ENCODE assay signal across 8 cellular contexts in genomic region chr17:34254651-34255380, GRCh38. TPM values are rescaled to one million over a fixed set of nuclear protein-coding genes. Genes with fewer than 3 reads are reported as not detected.
DNase-seq lines count a peak whose midpoint lies in the region; ATAC-seq, FAIRE-seq and TF ChIP-seq lines count a peak whose summit lies in the region.

Gene CCL2, plus strand, starts transcription at chr17:34255285. Its CDS starts 65 bp downstream, at chr17:34255350.

- H3K4me1 ChIP-seq in endothelial cell of umbilical vein (ENCODE audit: control insufficient read depth, extremely low read depth, insufficient read depth, low read length), result peaks cover 78% of the 10 kb centered on the region
- peaks cover 30% of the 10 kb centered on the region for H3K4me1 ChIP-seq in mesendoderm (ENCODE audit: control insufficient read depth, low read depth, low read length)
- H3K4me1 ChIP-seq in vagina, result peaks cover 67% of the 10 kb centered on the region

- CTCF ChIA-PET in endothelial cell of umbilical vein (lab: Charles Lee), result interaction anchor here (1.0 to 3.7 kb wide), 8 partner anchors 15 to 107 kb away, joined by 3 to 19 read pairs (median 5); partner anchors contain the start of gene CCL7

- no peak for TF ChIP-seq POLR2A in endothelial cell of umbilical vein (IDR thresholded peaks at IDR 0.05; ENCODE audit: low read depth, low read length)
- peak in 1 of 2 donors; percentile 51 for TF ChIP-seq POLR2A in vagina (IDR thresholded peaks at IDR 0.05)

- no peak within 1 kb of the TSS for H2BK15ac ChIP-seq in mesendoderm (replicated peaks; ENCODE audit: low read depth)

- intact Hi-C loops in endothelial cell of umbilical vein (cut with micrococcal nuclease) (loop anchor here (1.0 to 10.0 kb wide), 9 partner anchors 14 to 1177 kb away; partner anchors contain the start of genes SLFN11, SLFN12 and SLFN5), vagina (cut with DNase I) (loop anchor here (2.0 kb wide), 1 partner anchor 58 kb away; no protein-coding TSS in a partner anchor)

- peak within 1 kb of the TSS; percentile 61 for H2AK5ac ChIP-seq in mesendoderm (ENCODE audit: low read length)

- ATAC-seq in GM21528 (IDR thresholded peaks at IDR 0.05; ENCODE audit: low FRiP score, unreplicated experiment) (no peak), GM18502 (IDR thresholded peaks at IDR 0.05; ENCODE audit: poor library complexity, unreplicated experiment) (no peak)

- peak within 1 kb of the TSS; percentile 82 for H2BK120ac ChIP-seq in mesendoderm (ENCODE audit: low read depth, low read length)

- H3K4me2 ChIP-seq in endothelial cell of umbilical vein (ENCODE audit: insufficient read depth, low read length), result peak within 1 kb of the TSS; percentile 55
- peak within 1 kb of the TSS; percentile 79 for H3K4me2 ChIP-seq in mesendoderm (ENCODE audit: low read length)

- dilution Hi-C loops in endothelial cell of umbilical vein (cut with MboI; ENCODE audit: extremely low pct_ligation_motif_present, low sequenced_read_pairs), result no loop called here

- no peak within 1 kb of the TSS for H4K8ac ChIP-seq in mesendoderm (ENCODE audit: low read depth, low read length)

- H3K9me1 ChIP-seq in endothelial cell of umbilical vein (replicated peaks; ENCODE audit: control insufficient read depth, extremely low read depth, insufficient read depth, low read length), result no peaks in the 10 kb centered on the region

- peak within 1 kb of the TSS; percentile 18 for H2AFZ ChIP-seq in endothelial cell of umbilical vein (ENCODE audit: low read depth, low read length)

- FAIRE-seq in endothelial cell of umbilical vein (lab: Jason Lieb, UNC), result peak; percentile 81

- whole genome bisulfite sequencing in mesendoderm (ENCODE audit: extremely low coverage, insufficient coverage, low lambda C conversion rate), result no CpG with 5 or more reads among the region's 11 CpGs

- peak within 1 kb of the TSS; percentile 88 for H3K56ac ChIP-seq in mesendoderm (ENCODE audit: low read length)

- POLR2A ChIA-PET in endothelial cell of umbilical vein (lab: Charles Lee), result interaction anchor here (1.2 to 2.8 kb wide), 5 partner anchors 12 to 21 kb away, joined by 4 to 16 read pairs (median 6); no protein-coding TSS in a partner anchor

- TF ChIP-seq CTCF in endothelial cell of umbilical vein (IDR thresholded peaks at IDR 0.05; ENCODE audit: extremely low read depth in 1 of 2, insufficient read depth in 1 of 2, low read depth in 1 of 2, low read length in 2 of 2), result no peak
- no peak for TF ChIP-seq CTCF in vagina (IDR thresholded peaks at IDR 0.05)

- H3K27ac ChIP-seq in endothelial cell of umbilical vein (ENCODE audit: insufficient read depth, low read depth, low read length) (peak within 1 kb of the TSS; percentile 96), mesendoderm (ENCODE audit: low read depth, low read length) (peak within 1 kb of the TSS; percentile 90), vagina (peak within 1 kb of the TSS; percentile 84)

- peak within 1 kb of the TSS in 2 of 3 experiments; percentile 43 to 46 for H3K4me3 ChIP-seq in endothelial cell of umbilical vein (replicated peaks in 1 of 3; ENCODE audit: insufficient read depth in 1 of 3, low read depth in 1 of 3, low read length in 3 of 3)
- H3K4me3 ChIP-seq in mesendoderm (ENCODE audit: low read length), result peak within 1 kb of the TSS; percentile 44
- peak within 1 kb of the TSS; percentile 38 to 42 for H3K4me3 ChIP-seq in vagina

- H3K9ac ChIP-seq in endothelial cell of umbilical vein (replicated peaks; ENCODE audit: extremely low read depth, insufficient read depth, low read length) (peak within 1 kb of the TSS; percentile 83), mesendoderm (ENCODE audit: low read length) (peak within 1 kb of the TSS; percentile 87)

- H3K9me3 ChIP-seq in endothelial cell of umbilical vein (replicated peaks; ENCODE audit: control insufficient read depth, insufficient read depth, low read length) (no peaks in the 10 kb centered on the region), vagina (no peaks in the 10 kb centered on the region)

- DNase-seq in Daoy (ENCODE audit: low read depth) (peak; percentile 95), OCI-M1 (lab: John Stamatoyannopoulos, UW) (peak; percentile 67), endothelial cell of umbilical vein (ENCODE audit: low read depth, low spot score) (peak; percentile 92), mesendoderm (peak; percentile 96), vagina (ENCODE audit: extremely low spot score in 2 of 2) (no peak)
- DNase-seq in activated naive CD4-positive, alpha-beta T cell treated with Interleukin-2 at 50 U/mL for 16 hours, result no peak

- peak within 1 kb of the TSS; percentile 89 for H3K18ac ChIP-seq in mesendoderm (ENCODE audit: low read length)

- no peaks in the 10 kb centered on the region for H3K27me3 ChIP-seq in endothelial cell of umbilical vein (ENCODE audit: control insufficient read depth in 2 of 2, insufficient read depth in 2 of 2, low read length in 2 of 2)
- no peaks in the 10 kb centered on the region for H3K27me3 ChIP-seq in mesendoderm (ENCODE audit: insufficient read depth, low read length, poor library complexity)
- H3K27me3 ChIP-seq in vagina, result no peaks in the 10 kb centered on the region

- H4K5ac ChIP-seq in mesendoderm (ENCODE audit: low read length), result no peak within 1 kb of the TSS

- peak within 1 kb of the TSS; percentile 84 for H2BK5ac ChIP-seq in mesendoderm (ENCODE audit: low read length)

- H4K20me1 ChIP-seq in endothelial cell of umbilical vein (replicated peaks; ENCODE audit: control insufficient read depth, extremely low read depth, insufficient read depth, low read length), result no peaks in the 10 kb centered on the region

- peak within 1 kb of the TSS; percentile 46 for H3K4ac ChIP-seq in mesendoderm (ENCODE audit: low read depth, low read length)

- H3K79me2 ChIP-seq in endothelial cell of umbilical vein (ENCODE audit: control insufficient read depth, insufficient read depth, low read length) (no peaks in the 10 kb centered on the region), mesendoderm (ENCODE audit: control insufficient read depth, insufficient read depth, low read length) (no peaks in the 10 kb centered on the region)

- BruUV-seq in endothelial cell of umbilical vein (replicated peaks; lab: Mats Ljungman, UMichigan), result no TSS peak

- peaks cover 0 to 4% of the 10 kb centered on the region in 2 experiments for H3K36me3 ChIP-seq in endothelial cell of umbilical vein (ENCODE audit: control insufficient read depth in 2 of 2, extremely low read depth in 1 of 2, insufficient read depth in 2 of 2, low read length in 2 of 2)
- H3K36me3 ChIP-seq in mesendoderm (ENCODE audit: control insufficient read depth, insufficient read depth, low read length), result no peaks in the 10 kb centered on the region
- H3K36me3 ChIP-seq in vagina, result no peaks in the 10 kb centered on the region

- no peaks in the 10 kb centered on the region for H3K79me1 ChIP-seq in mesendoderm (ENCODE audit: low read length)

- no peak within 1 kb of the TSS for H3K23ac ChIP-seq in mesendoderm (ENCODE audit: low read length)

TF ChIP-seq in endothelial cell of umbilical vein, 7 proteins besides CTCF, POLR2A, EP300 and RAD21:
- TF ChIP-seq EZH2 (IDR thresholded peaks at IDR 0.05; ENCODE audit: borderline replicate concordance, low read depth, low read length, severe bottlenecking) (no peak), MAX (IDR thresholded peaks at IDR 0.05; ENCODE audit: insufficient read depth, insufficient read length) (no peak), FOS (IDR thresholded peaks at IDR 0.05; ENCODE audit: borderline replicate concordance, insufficient read depth, low read length) (peak; percentile 8), MYC (IDR thresholded peaks at IDR 0.05; ENCODE audit: low read depth, low read length) (no peak), POLR2AphosphoS5 (IDR thresholded peaks at IDR 0.05; ENCODE audit: insufficient read depth, low read depth, low read length) (no peak), GATA2 (IDR thresholded peaks at IDR 0.05; ENCODE audit: insufficient read depth, insufficient read length, low read depth, low read length) (no peak), JUN (IDR thresholded peaks at IDR 0.05; ENCODE audit: borderline replicate concordance, insufficient read depth, insufficient read length, low read depth) (peak; percentile 69)

RNA-seq across cellular contexts. Expression of gene CCL2, which starts in this region (rescaled TPM):
- 1,648 and 1,969 TPM in 2 replicates for total RNA-seq in Daoy (2014; rRNA removed; shearing (Covaris generic))
- 160 and 238 TPM in 2 replicates for total RNA-seq in endothelial cell of umbilical vein
- 599 and 714 TPM in 2 replicates for polyA plus RNA-seq in endothelial cell of umbilical vein
- 413 and 493 TPM in 2 replicates for polyA plus RNA-seq in endothelial cell of umbilical vein (2011; cell fraction: cytosol; rRNA removed)
- 397 and 484 TPM in 2 replicates for polyA plus RNA-seq in endothelial cell of umbilical vein (2011; cell fraction: nucleus; rRNA removed)
- polyA plus RNA-seq in endothelial cell of umbilical vein (2012), result 183 and 266 TPM in 2 replicates
- polyA minus RNA-seq in endothelial cell of umbilical vein, result 466 and 572 TPM in 2 replicates
- polyA minus RNA-seq in endothelial cell of umbilical vein (2011; cell fraction: cytosol; rRNA and poly(A)+ RNA removed), result not detected
- 227 and 262 TPM in 2 replicates for polyA minus RNA-seq in endothelial cell of umbilical vein (2011; cell fraction: nucleus; rRNA and poly(A)+ RNA removed)
- 17.3 TPM for polyA plus RNA-seq in mesendoderm (2013, experiment 1 of 2)
- 16.7 TPM for polyA plus RNA-seq in mesendoderm (2013, experiment 2 of 2)
- total RNA-seq in vagina, result 15.2 TPM

Comparison
In these comparisons a context has a peak if more than half of its experiments do, and no peak if none do; other contexts are left out.
1. DNase-seq: peak in Daoy (single experiment), OCI-M1 (single experiment), endothelial cell of umbilical vein (single experiment) and mesendoderm (single experiment); none in vagina (0 of 2) and activated naive CD4-positive, alpha-beta T cell treated with Interleukin-2 at 50 U/mL for 16 hours (single experiment).
2. Peak in every context shown above with its lines, with median percentiles within 50 percentile points of each other: H3K27ac ChIP-seq and H3K4me3 ChIP-seq.